Comparison of ENCODE assay signal across 10 cellular contexts in genomic region chr20:59820204-59821041, GRCh38.
A peak's percentile ranks its signal among the peaks of the same experiment; 100 is the strongest.
DNase-seq lines count a peak whose midpoint lies in the region; ATAC-seq and TF ChIP-seq lines count a peak whose summit lies in the region.
"Had no signal": no experiment of that assay in that cellular context is flagged by ENCODE, and none has a peak within 500 bp of the region (broad histone marks: within the 10 kb centered on the region; RNA-seq: fewer than 3 reads in every experiment).

No MANE protein-coding gene starts in this region.

- H3K27ac ChIP-seq in epithelial cell of prostate (no peak overlapping the region), osteoblast (ENCODE audit: low read depth, low read length) (no peak overlapping the region)

- H3K79me2 ChIP-seq in osteoblast (ENCODE audit: insufficient read depth, low read length): no peaks in the 10 kb centered on the region

- no peak for ATAC-seq in GM21360 (IDR thresholded peaks at IDR 0.05; ENCODE audit: unreplicated experiment)
- ATAC-seq: CD8-positive, alpha-beta T cell had no signal

- H3K9me3 ChIP-seq in osteoblast (ENCODE audit: low read depth, low read length): no peaks in the 10 kb centered on the region

- no peak for TF ChIP-seq CTCF in osteoblast (IDR thresholded peaks at IDR 0.05; ENCODE audit: extremely low read depth, low read depth, low read length)

- no peaks in the 10 kb centered on the region for H3K27me3 ChIP-seq in osteoblast (ENCODE audit: insufficient read depth, low read length)

- no peak overlapping the region for H3K4me2 ChIP-seq in osteoblast (ENCODE audit: insufficient read depth, low read length)

- no peak overlapping the region for H2AFZ ChIP-seq in osteoblast (ENCODE audit: low read length)

- H3K4me1 ChIP-seq in osteoblast (ENCODE audit: insufficient read depth, low read length): no peaks in the 10 kb centered on the region

- no peak overlapping the region for H3K4me3 ChIP-seq in osteoblast (ENCODE audit: insufficient read depth, low read length)

- DNase-seq in DMS79 treated with DMSO at 0.1 percent for 48 hours (lab: John Stamatoyannopoulos, UW) (peak; percentile 87), NCI-H446 (lab: John Stamatoyannopoulos, UW) (peak; percentile 45 to 69), epithelial cell of prostate (ENCODE audit: low read depth, low spot score) (peak; percentile 24), osteoblast (ENCODE audit: insufficient read length, low spot score, missing footprints) (peak; percentile 65), AG08396 (ENCODE audit: low spot score) (no peak)
- no peak for DNase-seq in stimulated activated naive CD4-positive, alpha-beta T cell treated with Interleukin-2 at 50 U/mL for 16 hours (lab: John Stamatoyannopoulos, UW)
- DNase-seq in central memory CD4-positive, alpha-beta T cell: no peak
- DNase-seq: activated T-cell treated with anti-CD3 and anti-CD28 coated beads, Interleukin-2, amount 50 U/mL, for 48 hours; CD8-positive, alpha-beta T cell had no signal

- no peaks in the 10 kb centered on the region for H4K20me1 ChIP-seq in osteoblast (ENCODE audit: insufficient read depth, low read length)

- H3K36me3 ChIP-seq in osteoblast (ENCODE audit: insufficient read depth, low read length): no peaks in the 10 kb centered on the region

Comparison
In these comparisons a context has a peak if more than half of its experiments do, and no peak if none do; other contexts are left out.
1. DNase-seq: peak in DMS79 treated with DMSO at 0.1 percent for 48 hours (single experiment), NCI-H446 (2 of 2), epithelial cell of prostate (single experiment) and osteoblast (single experiment); none in AG08396 (single experiment), stimulated activated naive CD4-positive, alpha-beta T cell treated with Interleukin-2 at 50 U/mL for 16 hours (single experiment) and central memory CD4-positive, alpha-beta T cell (single experiment).